ENCODE assay signal across 2 cellular contexts in the genomic region with DNA sequence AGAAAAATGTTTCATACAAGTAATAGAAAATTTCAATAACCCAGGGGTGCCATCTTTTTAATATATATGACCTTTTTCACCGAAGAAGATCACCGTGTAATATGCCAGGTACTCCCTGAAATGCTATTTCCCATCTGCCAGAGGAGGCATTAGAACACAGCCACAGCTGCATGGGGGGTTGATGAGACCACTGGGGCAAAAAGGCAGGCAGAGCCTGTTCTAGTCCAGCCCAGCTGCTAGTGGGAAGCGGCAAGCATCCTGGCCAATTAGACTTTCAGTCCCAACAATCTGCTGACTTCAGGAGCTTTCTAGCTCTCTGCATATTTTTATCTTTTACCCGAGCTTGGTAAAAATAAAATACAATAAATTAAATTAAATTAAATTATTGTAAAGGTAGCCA.
TF ChIP-seq lines count a peak whose summit lies in the region.

No MANE protein-coding gene starts in this region.

TF ChIP-seq in GM23338, 12 proteins besides CTCF, POLR2A, EP300 and RAD21:
- no peak for TF ChIP-seq STAT1 (IDR thresholded peaks at IDR 0.05; ENCODE audit: unreplicated experiment)
- TF ChIP-seq JUNB (IDR thresholded peaks at IDR 0.05; ENCODE audit: unreplicated experiment) = no peak
- no peak for TF ChIP-seq EZH2 (IDR thresholded peaks at IDR 0.05; ENCODE audit: low read depth, unreplicated experiment)
- TF ChIP-seq EZH2phosphoT487 (IDR thresholded peaks at IDR 0.05; ENCODE audit: unreplicated experiment) = no peak
- TF ChIP-seq, protein P1, sequence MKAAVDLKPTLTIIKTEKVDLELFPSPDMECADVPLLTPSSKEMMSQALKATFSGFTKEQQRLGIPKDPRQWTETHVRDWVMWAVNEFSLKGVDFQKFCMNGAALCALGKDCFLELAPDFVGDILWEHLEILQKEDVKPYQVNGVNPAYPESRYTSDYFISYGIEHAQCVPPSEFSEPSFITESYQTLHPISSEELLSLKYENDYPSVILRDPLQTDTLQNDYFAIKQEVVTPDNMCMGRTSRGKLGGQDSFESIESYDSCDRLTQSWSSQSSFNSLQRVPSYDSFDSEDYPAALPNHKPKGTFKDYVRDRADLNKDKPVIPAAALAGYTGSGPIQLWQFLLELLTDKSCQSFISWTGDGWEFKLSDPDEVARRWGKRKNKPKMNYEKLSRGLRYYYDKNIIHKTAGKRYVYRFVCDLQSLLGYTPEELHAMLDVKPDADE (IDR thresholded peaks at IDR 0.05) = no peak
- TF ChIP-seq, protein P2, sequence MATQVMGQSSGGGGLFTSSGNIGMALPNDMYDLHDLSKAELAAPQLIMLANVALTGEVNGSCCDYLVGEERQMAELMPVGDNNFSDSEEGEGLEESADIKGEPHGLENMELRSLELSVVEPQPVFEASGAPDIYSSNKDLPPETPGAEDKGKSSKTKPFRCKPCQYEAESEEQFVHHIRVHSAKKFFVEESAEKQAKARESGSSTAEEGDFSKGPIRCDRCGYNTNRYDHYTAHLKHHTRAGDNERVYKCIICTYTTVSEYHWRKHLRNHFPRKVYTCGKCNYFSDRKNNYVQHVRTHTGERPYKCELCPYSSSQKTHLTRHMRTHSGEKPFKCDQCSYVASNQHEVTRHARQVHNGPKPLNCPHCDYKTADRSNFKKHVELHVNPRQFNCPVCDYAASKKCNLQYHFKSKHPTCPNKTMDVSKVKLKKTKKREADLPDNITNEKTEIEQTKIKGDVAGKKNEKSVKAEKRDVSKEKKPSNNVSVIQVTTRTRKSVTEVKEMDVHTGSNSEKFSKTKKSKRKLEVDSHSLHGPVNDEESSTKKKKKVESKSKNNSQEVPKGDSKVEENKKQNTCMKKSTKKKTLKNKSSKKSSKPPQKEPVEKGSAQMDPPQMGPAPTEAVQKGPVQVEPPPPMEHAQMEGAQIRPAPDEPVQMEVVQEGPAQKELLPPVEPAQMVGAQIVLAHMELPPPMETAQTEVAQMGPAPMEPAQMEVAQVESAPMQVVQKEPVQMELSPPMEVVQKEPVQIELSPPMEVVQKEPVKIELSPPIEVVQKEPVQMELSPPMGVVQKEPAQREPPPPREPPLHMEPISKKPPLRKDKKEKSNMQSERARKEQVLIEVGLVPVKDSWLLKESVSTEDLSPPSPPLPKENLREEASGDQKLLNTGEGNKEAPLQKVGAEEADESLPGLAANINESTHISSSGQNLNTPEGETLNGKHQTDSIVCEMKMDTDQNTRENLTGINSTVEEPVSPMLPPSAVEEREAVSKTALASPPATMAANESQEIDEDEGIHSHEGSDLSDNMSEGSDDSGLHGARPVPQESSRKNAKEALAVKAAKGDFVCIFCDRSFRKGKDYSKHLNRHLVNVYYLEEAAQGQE (IDR thresholded peaks at IDR 0.05; ENCODE audit: unreplicated experiment) = no peak
- no peak for TF ChIP-seq ZNF331 (CRISPR knock-in tag; IDR thresholded peaks at IDR 0.05; ENCODE audit: low read depth)
- TF ChIP-seq, protein P3, sequence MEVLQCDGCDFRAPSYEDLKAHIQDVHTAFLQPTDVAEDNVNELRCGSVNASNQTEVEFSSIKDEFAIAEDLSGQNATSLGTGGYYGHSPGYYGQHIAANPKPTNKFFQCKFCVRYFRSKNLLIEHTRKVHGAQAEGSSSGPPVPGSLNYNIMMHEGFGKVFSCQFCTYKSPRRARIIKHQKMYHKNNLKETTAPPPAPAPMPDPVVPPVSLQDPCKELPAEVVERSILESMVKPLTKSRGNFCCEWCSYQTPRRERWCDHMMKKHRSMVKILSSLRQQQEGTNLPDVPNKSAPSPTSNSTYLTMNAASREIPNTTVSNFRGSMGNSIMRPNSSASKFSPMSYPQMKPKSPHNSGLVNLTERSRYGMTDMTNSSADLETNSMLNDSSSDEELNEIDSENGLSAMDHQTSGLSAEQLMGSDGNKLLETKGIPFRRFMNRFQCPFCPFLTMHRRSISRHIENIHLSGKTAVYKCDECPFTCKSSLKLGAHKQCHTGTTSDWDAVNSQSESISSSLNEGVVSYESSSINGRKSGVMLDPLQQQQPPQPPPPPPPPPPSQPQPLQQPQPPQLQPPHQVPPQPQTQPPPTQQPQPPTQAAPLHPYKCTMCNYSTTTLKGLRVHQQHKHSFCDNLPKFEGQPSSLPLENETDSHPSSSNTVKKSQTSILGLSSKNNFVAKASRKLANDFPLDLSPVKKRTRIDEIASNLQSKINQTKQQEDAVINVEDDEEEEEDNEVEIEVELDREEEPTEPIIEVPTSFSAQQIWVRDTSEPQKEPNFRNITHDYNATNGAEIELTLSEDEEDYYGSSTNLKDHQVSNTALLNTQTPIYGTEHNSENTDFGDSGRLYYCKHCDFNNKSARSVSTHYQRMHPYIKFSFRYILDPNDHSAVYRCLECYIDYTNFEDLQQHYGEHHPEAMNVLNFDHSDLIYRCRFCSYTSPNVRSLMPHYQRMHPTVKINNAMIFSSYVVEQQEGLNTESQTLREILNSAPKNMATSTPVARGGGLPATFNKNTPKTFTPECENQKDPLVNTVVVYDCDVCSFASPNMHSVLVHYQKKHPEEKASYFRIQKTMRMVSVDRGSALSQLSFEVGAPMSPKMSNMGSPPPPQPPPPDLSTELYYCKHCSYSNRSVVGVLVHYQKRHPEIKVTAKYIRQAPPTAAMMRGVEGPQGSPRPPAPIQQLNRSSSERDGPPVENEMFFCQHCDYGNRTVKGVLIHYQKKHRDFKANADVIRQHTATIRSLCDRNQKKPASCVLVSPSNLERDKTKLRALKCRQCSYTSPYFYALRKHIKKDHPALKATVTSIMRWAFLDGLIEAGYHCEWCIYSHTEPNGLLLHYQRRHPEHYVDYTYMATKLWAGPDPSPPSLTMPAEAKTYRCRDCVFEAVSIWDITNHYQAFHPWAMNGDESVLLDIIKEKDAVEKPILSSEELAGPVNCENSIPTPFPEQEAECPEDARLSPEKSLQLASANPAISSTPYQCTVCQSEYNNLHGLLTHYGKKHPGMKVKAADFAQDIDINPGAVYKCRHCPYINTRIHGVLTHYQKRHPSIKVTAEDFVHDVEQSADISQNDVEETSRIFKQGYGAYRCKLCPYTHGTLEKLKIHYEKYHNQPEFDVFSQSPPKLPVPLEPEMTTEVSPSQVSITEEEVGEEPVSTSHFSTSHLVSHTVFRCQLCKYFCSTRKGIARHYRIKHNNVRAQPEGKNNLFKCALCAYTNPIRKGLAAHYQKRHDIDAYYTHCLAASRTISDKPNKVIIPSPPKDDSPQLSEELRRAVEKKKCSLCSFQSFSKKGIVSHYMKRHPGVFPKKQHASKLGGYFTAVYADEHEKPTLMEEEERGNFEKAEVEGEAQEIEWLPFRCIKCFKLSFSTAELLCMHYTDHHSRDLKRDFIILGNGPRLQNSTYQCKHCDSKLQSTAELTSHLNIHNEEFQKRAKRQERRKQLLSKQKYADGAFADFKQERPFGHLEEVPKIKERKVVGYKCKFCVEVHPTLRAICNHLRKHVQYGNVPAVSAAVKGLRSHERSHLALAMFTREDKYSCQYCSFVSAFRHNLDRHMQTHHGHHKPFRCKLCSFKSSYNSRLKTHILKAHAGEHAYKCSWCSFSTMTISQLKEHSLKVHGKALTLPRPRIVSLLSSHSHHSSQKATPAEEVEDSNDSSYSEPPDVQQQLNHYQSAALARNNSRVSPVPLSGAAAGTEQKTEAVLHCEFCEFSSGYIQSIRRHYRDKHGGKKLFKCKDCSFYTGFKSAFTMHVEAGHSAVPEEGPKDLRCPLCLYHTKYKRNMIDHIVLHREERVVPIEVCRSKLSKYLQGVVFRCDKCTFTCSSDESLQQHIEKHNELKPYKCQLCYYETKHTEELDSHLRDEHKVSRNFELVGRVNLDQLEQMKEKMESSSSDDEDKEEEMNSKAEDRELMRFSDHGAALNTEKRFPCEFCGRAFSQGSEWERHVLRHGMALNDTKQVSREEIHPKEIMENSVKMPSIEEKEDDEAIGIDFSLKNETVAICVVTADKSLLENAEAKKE (CRISPR knock-in tag; IDR thresholded peaks at IDR 0.05) = no peak
- TF ChIP-seq ZNF114 (CRISPR knock-in tag; IDR thresholded peaks at IDR 0.05) = no peak
- TF ChIP-seq POLR2AphosphoS5 (IDR thresholded peaks at IDR 0.05; ENCODE audit: low read depth) = no peak
TF ChIP-seq in GM23338: peak in this region for 0.

TF ChIP-seq in H1, 55 proteins besides CTCF, POLR2A, EP300 and RAD21:
- no peak for TF ChIP-seq CEBPB (IDR thresholded peaks at IDR 0.05; ENCODE audit: low read depth, low read length)
- TF ChIP-seq, protein P4, sequence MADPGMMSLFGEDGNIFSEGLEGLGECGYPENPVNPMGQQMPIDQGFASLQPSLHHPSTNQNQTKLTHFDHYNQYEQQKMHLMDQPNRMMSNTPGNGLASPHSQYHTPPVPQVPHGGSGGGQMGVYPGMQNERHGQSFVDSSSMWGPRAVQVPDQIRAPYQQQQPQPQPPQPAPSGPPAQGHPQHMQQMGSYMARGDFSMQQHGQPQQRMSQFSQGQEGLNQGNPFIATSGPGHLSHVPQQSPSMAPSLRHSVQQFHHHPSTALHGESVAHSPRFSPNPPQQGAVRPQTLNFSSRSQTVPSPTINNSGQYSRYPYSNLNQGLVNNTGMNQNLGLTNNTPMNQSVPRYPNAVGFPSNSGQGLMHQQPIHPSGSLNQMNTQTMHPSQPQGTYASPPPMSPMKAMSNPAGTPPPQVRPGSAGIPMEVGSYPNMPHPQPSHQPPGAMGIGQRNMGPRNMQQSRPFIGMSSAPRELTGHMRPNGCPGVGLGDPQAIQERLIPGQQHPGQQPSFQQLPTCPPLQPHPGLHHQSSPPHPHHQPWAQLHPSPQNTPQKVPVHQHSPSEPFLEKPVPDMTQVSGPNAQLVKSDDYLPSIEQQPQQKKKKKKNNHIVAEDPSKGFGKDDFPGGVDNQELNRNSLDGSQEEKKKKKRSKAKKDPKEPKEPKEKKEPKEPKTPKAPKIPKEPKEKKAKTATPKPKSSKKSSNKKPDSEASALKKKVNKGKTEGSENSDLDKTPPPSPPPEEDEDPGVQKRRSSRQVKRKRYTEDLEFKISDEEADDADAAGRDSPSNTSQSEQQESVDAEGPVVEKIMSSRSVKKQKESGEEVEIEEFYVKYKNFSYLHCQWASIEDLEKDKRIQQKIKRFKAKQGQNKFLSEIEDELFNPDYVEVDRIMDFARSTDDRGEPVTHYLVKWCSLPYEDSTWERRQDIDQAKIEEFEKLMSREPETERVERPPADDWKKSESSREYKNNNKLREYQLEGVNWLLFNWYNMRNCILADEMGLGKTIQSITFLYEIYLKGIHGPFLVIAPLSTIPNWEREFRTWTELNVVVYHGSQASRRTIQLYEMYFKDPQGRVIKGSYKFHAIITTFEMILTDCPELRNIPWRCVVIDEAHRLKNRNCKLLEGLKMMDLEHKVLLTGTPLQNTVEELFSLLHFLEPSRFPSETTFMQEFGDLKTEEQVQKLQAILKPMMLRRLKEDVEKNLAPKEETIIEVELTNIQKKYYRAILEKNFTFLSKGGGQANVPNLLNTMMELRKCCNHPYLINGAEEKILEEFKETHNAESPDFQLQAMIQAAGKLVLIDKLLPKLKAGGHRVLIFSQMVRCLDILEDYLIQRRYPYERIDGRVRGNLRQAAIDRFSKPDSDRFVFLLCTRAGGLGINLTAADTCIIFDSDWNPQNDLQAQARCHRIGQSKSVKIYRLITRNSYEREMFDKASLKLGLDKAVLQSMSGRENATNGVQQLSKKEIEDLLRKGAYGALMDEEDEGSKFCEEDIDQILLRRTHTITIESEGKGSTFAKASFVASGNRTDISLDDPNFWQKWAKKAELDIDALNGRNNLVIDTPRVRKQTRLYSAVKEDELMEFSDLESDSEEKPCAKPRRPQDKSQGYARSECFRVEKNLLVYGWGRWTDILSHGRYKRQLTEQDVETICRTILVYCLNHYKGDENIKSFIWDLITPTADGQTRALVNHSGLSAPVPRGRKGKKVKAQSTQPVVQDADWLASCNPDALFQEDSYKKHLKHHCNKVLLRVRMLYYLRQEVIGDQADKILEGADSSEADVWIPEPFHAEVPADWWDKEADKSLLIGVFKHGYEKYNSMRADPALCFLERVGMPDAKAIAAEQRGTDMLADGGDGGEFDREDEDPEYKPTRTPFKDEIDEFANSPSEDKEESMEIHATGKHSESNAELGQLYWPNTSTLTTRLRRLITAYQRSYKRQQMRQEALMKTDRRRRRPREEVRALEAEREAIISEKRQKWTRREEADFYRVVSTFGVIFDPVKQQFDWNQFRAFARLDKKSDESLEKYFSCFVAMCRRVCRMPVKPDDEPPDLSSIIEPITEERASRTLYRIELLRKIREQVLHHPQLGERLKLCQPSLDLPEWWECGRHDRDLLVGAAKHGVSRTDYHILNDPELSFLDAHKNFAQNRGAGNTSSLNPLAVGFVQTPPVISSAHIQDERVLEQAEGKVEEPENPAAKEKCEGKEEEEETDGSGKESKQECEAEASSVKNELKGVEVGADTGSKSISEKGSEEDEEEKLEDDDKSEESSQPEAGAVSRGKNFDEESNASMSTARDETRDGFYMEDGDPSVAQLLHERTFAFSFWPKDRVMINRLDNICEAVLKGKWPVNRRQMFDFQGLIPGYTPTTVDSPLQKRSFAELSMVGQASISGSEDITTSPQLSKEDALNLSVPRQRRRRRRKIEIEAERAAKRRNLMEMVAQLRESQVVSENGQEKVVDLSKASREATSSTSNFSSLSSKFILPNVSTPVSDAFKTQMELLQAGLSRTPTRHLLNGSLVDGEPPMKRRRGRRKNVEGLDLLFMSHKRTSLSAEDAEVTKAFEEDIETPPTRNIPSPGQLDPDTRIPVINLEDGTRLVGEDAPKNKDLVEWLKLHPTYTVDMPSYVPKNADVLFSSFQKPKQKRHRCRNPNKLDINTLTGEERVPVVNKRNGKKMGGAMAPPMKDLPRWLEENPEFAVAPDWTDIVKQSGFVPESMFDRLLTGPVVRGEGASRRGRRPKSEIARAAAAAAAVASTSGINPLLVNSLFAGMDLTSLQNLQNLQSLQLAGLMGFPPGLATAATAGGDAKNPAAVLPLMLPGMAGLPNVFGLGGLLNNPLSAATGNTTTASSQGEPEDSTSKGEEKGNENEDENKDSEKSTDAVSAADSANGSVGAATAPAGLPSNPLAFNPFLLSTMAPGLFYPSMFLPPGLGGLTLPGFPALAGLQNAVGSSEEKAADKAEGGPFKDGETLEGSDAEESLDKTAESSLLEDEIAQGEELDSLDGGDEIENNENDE (IDR thresholded peaks at IDR 0.05; ENCODE audit: insufficient replicate concordance, low read length) = no peak
- no peak for TF ChIP-seq CBX8 (IDR thresholded peaks at IDR 0.05; ENCODE audit: borderline replicate concordance, low read depth, low read length)
- TF ChIP-seq BACH1 (IDR thresholded peaks at IDR 0.05; ENCODE audit: low read length) = no peak
- no peak for TF ChIP-seq TCF12 (IDR thresholded peaks at IDR 0.05; ENCODE audit: low read depth, low read length)
- no peak for TF ChIP-seq TBP (IDR thresholded peaks at IDR 0.05; ENCODE audit: low read depth, low read length)
